ENCODE assay signal across 1 cellular context in the genomic region with DNA sequence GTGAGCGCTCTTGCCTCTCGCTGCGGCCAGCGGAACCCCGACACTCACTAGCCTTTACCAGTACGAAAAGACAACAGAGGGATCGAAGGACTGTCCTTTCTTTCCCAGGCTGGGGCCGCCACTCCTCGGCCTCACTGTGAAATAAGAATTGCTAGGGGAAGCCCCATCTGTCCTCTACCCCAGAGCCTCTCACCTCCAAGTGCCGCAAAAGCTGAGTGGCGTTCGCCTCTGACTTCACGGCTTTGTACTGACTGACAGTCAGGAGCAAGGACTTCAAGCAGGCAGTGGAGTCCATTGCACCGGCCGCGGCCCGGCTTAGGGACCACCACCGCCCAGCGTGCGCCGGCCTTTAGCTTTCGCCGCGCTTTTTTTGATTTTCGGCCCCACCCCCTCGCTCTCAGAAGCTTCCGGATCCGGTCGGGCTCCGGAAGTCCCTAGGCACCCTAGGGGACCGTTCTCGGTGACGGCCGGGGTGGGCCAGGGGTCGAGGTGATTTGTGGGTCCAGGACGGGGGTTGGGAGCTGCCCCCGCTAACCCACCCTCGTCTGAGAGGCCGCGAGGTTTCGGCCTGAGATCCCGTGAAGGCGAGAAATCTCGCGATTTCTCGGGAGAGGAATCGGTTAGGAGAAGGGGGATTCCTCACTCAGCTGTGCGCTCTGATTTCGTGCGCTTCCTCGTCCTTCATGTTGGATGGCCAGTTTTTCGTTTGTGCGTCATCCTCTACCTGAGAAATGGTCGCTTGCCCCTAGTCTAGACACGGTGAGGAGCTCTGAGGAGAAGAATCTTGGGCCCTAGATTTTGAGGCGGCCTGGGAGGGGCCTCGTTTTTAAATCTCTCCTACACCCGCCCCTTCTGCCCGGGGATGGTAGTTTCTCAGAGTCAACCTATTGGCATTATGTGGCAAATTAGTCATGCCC.
A peak's percentile ranks its signal among the peaks of the same experiment; 100 is the strongest.
TF ChIP-seq lines count a peak whose summit lies in the region.

A gene (minus strand): TSS at position 358 of the 917 bp plus-strand sequence. CDS start 63 bp downstream, at position 295.
A gene with protein sequence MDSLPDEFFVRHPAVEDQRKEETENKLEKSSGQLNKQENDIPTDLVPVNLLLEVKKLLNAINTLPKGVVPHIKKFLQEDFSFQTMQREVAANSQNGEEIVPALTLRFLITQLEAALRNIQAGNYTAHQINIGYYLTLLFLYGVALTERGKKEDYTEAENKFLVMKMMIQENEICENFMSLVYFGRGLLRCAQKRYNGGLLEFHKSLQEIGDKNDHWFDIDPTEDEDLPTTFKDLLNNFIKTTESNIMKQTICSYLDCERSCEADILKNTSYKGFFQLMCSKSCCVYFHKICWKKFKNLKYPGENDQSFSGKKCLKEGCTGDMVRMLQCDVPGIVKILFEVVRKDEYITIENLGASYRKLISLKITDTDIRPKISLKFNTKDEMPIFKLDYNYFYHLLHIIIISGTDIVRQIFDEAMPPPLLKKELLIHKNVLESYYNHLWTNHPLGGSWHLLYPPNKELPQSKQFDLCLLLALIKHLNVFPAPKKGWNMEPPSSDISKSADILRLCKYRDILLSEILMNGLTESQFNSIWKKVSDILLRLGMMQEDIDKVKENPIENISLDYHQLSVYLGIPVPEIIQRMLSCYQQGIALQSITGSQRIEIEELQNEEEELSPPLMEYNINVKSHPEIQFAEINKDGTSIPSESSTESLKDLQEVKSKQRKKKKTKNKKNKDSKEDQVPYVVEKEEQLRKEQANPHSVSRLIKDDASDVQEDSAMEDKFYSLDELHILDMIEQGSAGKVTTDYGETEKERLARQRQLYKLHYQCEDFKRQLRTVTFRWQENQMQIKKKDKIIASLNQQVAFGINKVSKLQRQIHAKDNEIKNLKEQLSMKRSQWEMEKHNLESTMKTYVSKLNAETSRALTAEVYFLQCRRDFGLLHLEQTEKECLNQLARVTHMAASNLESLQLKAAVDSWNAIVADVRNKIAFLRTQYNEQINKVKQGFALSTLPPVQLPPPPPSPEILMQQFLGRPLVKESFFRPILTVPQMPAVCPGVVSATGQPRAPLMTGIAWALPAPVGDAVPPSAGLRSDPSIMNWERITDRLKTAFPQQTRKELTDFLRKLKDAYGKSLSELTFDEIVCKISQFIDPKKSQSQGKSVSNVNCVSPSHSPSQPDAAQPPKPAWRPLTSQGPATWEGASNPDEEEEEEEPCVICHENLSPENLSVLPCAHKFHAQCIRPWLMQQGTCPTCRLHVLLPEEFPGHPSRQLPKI (plus strand): TSS at position 642 of the 917 bp plus-strand sequence. CDS start 15,685 bp downstream, outside the sequence.

TF ChIP-seq in HepG2, 621 proteins besides CTCF, POLR2A, EP300 and RAD21 (continued from another document and continues in another):
- TF ChIP-seq, protein P1, sequence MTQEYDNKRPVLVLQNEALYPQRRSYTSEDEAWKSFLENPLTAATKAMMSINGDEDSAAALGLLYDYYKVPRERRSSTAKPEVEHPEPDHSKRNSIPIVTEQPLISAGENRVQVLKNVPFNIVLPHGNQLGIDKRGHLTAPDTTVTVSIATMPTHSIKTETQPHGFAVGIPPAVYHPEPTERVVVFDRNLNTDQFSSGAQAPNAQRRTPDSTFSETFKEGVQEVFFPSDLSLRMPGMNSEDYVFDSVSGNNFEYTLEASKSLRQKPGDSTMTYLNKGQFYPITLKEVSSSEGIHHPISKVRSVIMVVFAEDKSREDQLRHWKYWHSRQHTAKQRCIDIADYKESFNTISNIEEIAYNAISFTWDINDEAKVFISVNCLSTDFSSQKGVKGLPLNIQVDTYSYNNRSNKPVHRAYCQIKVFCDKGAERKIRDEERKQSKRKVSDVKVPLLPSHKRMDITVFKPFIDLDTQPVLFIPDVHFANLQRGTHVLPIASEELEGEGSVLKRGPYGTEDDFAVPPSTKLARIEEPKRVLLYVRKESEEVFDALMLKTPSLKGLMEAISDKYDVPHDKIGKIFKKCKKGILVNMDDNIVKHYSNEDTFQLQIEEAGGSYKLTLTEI (CRISPR knock-in tag; conservative IDR thresholded peaks at IDR 0.05): no peak
- no peak for TF ChIP-seq SMAD9 (CRISPR knock-in tag; IDR thresholded peaks at IDR 0.05)
- no peak; the same call in 1 of the 2 replicates for TF ChIP-seq FOXO1 (CRISPR knock-in tag; IDR thresholded peaks at IDR 0.05)
- peak; percentile 78; the same call in 1 of the 2 replicates for TF ChIP-seq REL (CRISPR knock-in tag; conservative IDR thresholded peaks at IDR 0.05)
- no peak for TF ChIP-seq ZNF530 (CRISPR knock-in tag; IDR thresholded peaks at IDR 0.05; ENCODE audit: low read depth)
- TF ChIP-seq, protein P2, sequence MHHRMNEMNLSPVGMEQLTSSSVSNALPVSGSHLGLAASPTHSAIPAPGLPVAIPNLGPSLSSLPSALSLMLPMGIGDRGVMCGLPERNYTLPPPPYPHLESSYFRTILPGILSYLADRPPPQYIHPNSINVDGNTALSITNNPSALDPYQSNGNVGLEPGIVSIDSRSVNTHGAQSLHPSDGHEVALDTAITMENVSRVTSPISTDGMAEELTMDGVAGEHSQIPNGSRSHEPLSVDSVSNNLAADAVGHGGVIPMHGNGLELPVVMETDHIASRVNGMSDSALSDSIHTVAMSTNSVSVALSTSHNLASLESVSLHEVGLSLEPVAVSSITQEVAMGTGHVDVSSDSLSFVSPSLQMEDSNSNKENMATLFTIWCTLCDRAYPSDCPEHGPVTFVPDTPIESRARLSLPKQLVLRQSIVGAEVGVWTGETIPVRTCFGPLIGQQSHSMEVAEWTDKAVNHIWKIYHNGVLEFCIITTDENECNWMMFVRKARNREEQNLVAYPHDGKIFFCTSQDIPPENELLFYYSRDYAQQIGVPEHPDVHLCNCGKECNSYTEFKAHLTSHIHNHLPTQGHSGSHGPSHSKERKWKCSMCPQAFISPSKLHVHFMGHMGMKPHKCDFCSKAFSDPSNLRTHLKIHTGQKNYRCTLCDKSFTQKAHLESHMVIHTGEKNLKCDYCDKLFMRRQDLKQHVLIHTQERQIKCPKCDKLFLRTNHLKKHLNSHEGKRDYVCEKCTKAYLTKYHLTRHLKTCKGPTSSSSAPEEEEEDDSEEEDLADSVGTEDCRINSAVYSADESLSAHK (CRISPR knock-in tag; IDR thresholded peaks at IDR 0.05; ENCODE audit: borderline replicate concordance): no peak
- TF ChIP-seq, protein P3, sequence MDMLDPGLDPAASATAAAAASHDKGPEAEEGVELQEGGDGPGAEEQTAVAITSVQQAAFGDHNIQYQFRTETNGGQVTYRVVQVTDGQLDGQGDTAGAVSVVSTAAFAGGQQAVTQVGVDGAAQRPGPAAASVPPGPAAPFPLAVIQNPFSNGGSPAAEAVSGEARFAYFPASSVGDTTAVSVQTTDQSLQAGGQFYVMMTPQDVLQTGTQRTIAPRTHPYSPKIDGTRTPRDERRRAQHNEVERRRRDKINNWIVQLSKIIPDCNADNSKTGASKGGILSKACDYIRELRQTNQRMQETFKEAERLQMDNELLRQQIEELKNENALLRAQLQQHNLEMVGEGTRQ (IDR thresholded peaks at IDR 0.05; ENCODE audit: low read depth, low read length): no peak
- TF ChIP-seq, protein P3 (CRISPR knock-in tag; IDR thresholded peaks at IDR 0.05; ENCODE audit: borderline replicate concordance): no peak
- TF ChIP-seq, protein P4, sequence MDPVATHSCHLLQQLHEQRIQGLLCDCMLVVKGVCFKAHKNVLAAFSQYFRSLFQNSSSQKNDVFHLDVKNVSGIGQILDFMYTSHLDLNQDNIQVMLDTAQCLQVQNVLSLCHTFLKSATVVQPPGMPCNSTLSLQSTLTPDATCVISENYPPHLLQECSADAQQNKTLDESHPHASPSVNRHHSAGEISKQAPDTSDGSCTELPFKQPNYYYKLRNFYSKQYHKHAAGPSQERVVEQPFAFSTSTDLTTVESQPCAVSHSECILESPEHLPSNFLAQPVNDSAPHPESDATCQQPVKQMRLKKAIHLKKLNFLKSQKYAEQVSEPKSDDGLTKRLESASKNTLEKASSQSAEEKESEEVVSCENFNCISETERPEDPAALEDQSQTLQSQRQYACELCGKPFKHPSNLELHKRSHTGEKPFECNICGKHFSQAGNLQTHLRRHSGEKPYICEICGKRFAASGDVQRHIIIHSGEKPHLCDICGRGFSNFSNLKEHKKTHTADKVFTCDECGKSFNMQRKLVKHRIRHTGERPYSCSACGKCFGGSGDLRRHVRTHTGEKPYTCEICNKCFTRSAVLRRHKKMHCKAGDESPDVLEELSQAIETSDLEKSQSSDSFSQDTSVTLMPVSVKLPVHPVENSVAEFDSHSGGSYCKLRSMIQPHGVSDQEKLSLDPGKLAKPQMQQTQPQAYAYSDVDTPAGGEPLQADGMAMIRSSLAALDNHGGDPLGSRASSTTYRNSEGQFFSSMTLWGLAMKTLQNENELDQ (CRISPR knock-in tag; IDR thresholded peaks at IDR 0.05; ENCODE audit: borderline replicate concordance): no peak
- peak; percentile 60; the same call in 1 of the 2 replicates for TF ChIP-seq ZNF451 (CRISPR knock-in tag; IDR thresholded peaks at IDR 0.05)
- TF ChIP-seq ZNF879 (CRISPR knock-in tag; IDR thresholded peaks at IDR 0.05): peak; percentile 69; the same call in 1 of the 2 replicates
- no peak for TF ChIP-seq HNRNPL (IDR thresholded peaks at IDR 0.05; ENCODE audit: low read depth, low read length)
- TF ChIP-seq SALL1 (CRISPR knock-in tag; IDR thresholded peaks at IDR 0.05): peak; percentile 75
- TF ChIP-seq, protein P5, sequence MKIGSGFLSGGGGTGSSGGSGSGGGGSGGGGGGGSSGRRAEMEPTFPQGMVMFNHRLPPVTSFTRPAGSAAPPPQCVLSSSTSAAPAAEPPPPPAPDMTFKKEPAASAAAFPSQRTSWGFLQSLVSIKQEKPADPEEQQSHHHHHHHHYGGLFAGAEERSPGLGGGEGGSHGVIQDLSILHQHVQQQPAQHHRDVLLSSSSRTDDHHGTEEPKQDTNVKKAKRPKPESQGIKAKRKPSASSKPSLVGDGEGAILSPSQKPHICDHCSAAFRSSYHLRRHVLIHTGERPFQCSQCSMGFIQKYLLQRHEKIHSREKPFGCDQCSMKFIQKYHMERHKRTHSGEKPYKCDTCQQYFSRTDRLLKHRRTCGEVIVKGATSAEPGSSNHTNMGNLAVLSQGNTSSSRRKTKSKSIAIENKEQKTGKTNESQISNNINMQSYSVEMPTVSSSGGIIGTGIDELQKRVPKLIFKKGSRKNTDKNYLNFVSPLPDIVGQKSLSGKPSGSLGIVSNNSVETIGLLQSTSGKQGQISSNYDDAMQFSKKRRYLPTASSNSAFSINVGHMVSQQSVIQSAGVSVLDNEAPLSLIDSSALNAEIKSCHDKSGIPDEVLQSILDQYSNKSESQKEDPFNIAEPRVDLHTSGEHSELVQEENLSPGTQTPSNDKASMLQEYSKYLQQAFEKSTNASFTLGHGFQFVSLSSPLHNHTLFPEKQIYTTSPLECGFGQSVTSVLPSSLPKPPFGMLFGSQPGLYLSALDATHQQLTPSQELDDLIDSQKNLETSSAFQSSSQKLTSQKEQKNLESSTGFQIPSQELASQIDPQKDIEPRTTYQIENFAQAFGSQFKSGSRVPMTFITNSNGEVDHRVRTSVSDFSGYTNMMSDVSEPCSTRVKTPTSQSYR (CRISPR knock-in tag; IDR thresholded peaks at IDR 0.05; ENCODE audit: borderline replicate concordance): peak; percentile 70
- no peak for TF ChIP-seq JDP2 (CRISPR knock-in tag; IDR thresholded peaks at IDR 0.05; ENCODE audit: borderline replicate concordance)
- TF ChIP-seq MLLT10 (CRISPR knock-in tag; IDR thresholded peaks at IDR 0.05): no peak
- TF ChIP-seq BRD4 (CRISPR knock-in tag; IDR thresholded peaks at IDR 0.05): peak; percentile 74
- no peak for TF ChIP-seq PRPF4 (IDR thresholded peaks at IDR 0.05; ENCODE audit: low read depth, low read length, poor library complexity, severe bottlenecking)
- TF ChIP-seq ZNF263 (CRISPR knock-in tag; IDR thresholded peaks at IDR 0.05): peak; percentile 19; the same call in 1 of the 2 replicates
- peak; percentile 64; the same call in 1 of the 2 replicates for TF ChIP-seq SP4 (CRISPR knock-in tag; IDR thresholded peaks at IDR 0.05)
- no peak for TF ChIP-seq PRMT3 (CRISPR knock-in tag; IDR thresholded peaks at IDR 0.05; ENCODE audit: borderline replicate concordance, low read depth)
- peak; percentile 94 for TF ChIP-seq ZNF350 (CRISPR knock-in tag; IDR thresholded peaks at IDR 0.05; ENCODE audit: borderline replicate concordance, low read depth)
- TF ChIP-seq, protein P6, sequence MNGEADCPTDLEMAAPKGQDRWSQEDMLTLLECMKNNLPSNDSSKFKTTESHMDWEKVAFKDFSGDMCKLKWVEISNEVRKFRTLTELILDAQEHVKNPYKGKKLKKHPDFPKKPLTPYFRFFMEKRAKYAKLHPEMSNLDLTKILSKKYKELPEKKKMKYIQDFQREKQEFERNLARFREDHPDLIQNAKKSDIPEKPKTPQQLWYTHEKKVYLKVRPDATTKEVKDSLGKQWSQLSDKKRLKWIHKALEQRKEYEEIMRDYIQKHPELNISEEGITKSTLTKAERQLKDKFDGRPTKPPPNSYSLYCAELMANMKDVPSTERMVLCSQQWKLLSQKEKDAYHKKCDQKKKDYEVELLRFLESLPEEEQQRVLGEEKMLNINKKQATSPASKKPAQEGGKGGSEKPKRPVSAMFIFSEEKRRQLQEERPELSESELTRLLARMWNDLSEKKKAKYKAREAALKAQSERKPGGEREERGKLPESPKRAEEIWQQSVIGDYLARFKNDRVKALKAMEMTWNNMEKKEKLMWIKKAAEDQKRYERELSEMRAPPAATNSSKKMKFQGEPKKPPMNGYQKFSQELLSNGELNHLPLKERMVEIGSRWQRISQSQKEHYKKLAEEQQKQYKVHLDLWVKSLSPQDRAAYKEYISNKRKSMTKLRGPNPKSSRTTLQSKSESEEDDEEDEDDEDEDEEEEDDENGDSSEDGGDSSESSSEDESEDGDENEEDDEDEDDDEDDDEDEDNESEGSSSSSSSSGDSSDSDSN (CRISPR knock-in tag; IDR thresholded peaks at IDR 0.05): peak; percentile 67; the same call in 1 of the 2 replicates
- TF ChIP-seq GZF1 (CRISPR knock-in tag; IDR thresholded peaks at IDR 0.05): peak; percentile 57; the same call in 1 of the 2 replicates
- TF ChIP-seq ZNF563 (CRISPR knock-in tag; IDR thresholded peaks at IDR 0.05): peak; percentile 77; the same call in 1 of the 2 replicates
- TF ChIP-seq, protein P7, sequence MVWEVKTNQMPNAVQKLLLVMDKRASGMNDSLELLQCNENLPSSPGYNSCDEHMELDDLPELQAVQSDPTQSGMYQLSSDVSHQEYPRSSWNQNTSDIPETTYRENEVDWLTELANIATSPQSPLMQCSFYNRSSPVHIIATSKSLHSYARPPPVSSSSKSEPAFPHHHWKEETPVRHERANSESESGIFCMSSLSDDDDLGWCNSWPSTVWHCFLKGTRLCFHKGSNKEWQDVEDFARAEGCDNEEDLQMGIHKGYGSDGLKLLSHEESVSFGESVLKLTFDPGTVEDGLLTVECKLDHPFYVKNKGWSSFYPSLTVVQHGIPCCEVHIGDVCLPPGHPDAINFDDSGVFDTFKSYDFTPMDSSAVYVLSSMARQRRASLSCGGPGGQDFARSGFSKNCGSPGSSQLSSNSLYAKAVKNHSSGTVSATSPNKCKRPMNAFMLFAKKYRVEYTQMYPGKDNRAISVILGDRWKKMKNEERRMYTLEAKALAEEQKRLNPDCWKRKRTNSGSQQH (CRISPR knock-in tag; IDR thresholded peaks at IDR 0.05; ENCODE audit: low read depth): peak; percentile 91
- TF ChIP-seq GTF3A (CRISPR knock-in tag; conservative IDR thresholded peaks at IDR 0.05): 0 out of 2 replicates have a peak, but pooled peaks have one; percentile 31
